Comparison of ENCODE assay signal across 9 cellular contexts in genomic region chr6:39225946-39226437, GRCh38. TPM values are rescaled to one million over a fixed set of nuclear protein-coding genes. Genes with fewer than 3 reads are reported as not detected.
DNase-seq lines count a peak whose midpoint lies in the region; ATAC-seq and TF ChIP-seq lines count a peak whose summit lies in the region.
"Had no signal": no experiment of that assay in that cellular context is flagged by ENCODE, and none has a peak within 500 bp of the region (broad histone marks: within the 10 kb centered on the region; RNA-seq: fewer than 3 reads in every experiment).

No MANE protein-coding gene starts in this region.

- ATAC-seq in HG02588 (IDR thresholded peaks at IDR 0.05; ENCODE audit: unreplicated experiment), result no peak

- no peaks in the 10 kb centered on the region for H3K9me3 ChIP-seq in HAP-1

- H3K9me3 Mint-ChIP-seq in activated T-helper 1 cell treated with anti-CD3 and anti-CD28 coated beads, Interleukin-12 subunit alpha, Interleukin-12 subunit beta, Interleukin-2, Interleukin-4 antibody, amounts not matched to agents 30 ng/mL and 10 ng/mL and 1 ng/mL, durations not matched to agents 14 hours and 24 hours and 36 hours, result peaks cover 12% of the 10 kb centered on the region
- peaks cover 2% of the 10 kb centered on the region for H3K9me3 Mint-ChIP-seq in nephron

- DNase-seq in AML-193 (lab: John Stamatoyannopoulos, UW) (peak; percentile 98 to 99), NB4 (ENCODE audit: low read depth) (peak; percentile 96), NCI-H82 treated with DMSO at 0.1 percent for 48 hours (lab: John Stamatoyannopoulos, UW; ENCODE audit: unreplicated experiment) (no peak), retina (no peak), HAP-1 (ENCODE audit: low spot score in 2 of 2) (no peak)
- DNase-seq in activated T-helper 1 cell treated with anti-CD3 and anti-CD28 coated beads, Interleukin-12 subunit alpha, Interleukin-12 subunit beta, Interleukin-2, Interleukin-4 antibody, amounts not matched to agents 30 ng/mL and 10 ng/mL and 1 ng/mL, durations not matched to agents 14 hours and 24 hours and 36 hours (ENCODE audit: low spot score), result peak; percentile 58

- peaks cover 59% of the 10 kb centered on the region for H3K36me3 Mint-ChIP-seq in activated T-helper 1 cell treated with anti-CD3 and anti-CD28 coated beads, Interleukin-12 subunit alpha, Interleukin-12 subunit beta, Interleukin-2, Interleukin-4 antibody, amounts not matched to agents 30 ng/mL and 10 ng/mL and 1 ng/mL, durations not matched to agents 14 hours and 24 hours and 36 hours (ENCODE audit: low read depth)
- peaks cover 15% of the 10 kb centered on the region for H3K36me3 Mint-ChIP-seq in nephron (ENCODE audit: low read depth)

- H3K4me1 ChIP-seq in HAP-1, result peaks cover 7% of the 10 kb centered on the region; the same call in 1 of the 2 replicates

- H3K27ac Mint-ChIP-seq in activated T-helper 1 cell treated with anti-CD3 and anti-CD28 coated beads, Interleukin-12 subunit alpha, Interleukin-12 subunit beta, Interleukin-2, Interleukin-4 antibody, amounts not matched to agents 30 ng/mL and 10 ng/mL and 1 ng/mL, durations not matched to agents 14 hours and 24 hours and 36 hours, result peak overlapping the region; percentile 94
- H3K27ac Mint-ChIP-seq in nephron, result peak overlapping the region; percentile 6 to 91 (median 38)

- TF ChIP-seq CTCF in NB4 (IDR thresholded peaks at IDR 0.05; ENCODE audit: low read depth, low read length) (no peak), nephron (IDR thresholded peaks at IDR 0.05; ENCODE audit: unreplicated experiment in 3 of 3) (no peak)

- no peak for TF ChIP-seq POLR2A in NB4 (IDR thresholded peaks at IDR 0.05; ENCODE audit: extremely low read depth, insufficient read length)

- H3K4me3 ChIP-seq in NB4 (ENCODE audit: low read depth, low read length) (peak overlapping the region; percentile 86), HAP-1 (no peak overlapping the region)

- no peaks in the 10 kb centered on the region for H3K36me3 ChIP-seq in HAP-1 (replicated peaks)

- H3K4me1 Mint-ChIP-seq in activated T-helper 1 cell treated with anti-CD3 and anti-CD28 coated beads, Interleukin-12 subunit alpha, Interleukin-12 subunit beta, Interleukin-2, Interleukin-4 antibody, amounts not matched to agents 30 ng/mL and 10 ng/mL and 1 ng/mL, durations not matched to agents 14 hours and 24 hours and 36 hours (ENCODE audit: low read depth), result peaks cover 80% of the 10 kb centered on the region
- H3K4me1 Mint-ChIP-seq in nephron, result peaks cover 51% of the 10 kb centered on the region

- H3K27me3 ChIP-seq in HAP-1 (ENCODE audit: low read depth), result no peaks in the 10 kb centered on the region

- H3K4me3 Mint-ChIP-seq in activated T-helper 1 cell treated with anti-CD3 and anti-CD28 coated beads, Interleukin-12 subunit alpha, Interleukin-12 subunit beta, Interleukin-2, Interleukin-4 antibody, amounts not matched to agents 30 ng/mL and 10 ng/mL and 1 ng/mL, durations not matched to agents 14 hours and 24 hours and 36 hours, result peak overlapping the region; percentile 88
- peak overlapping the region; percentile 15 to 41 (median 18) for H3K4me3 Mint-ChIP-seq in nephron

- no peaks in the 10 kb centered on the region for H3K27me3 Mint-ChIP-seq in activated T-helper 1 cell treated with anti-CD3 and anti-CD28 coated beads, Interleukin-12 subunit alpha, Interleukin-12 subunit beta, Interleukin-2, Interleukin-4 antibody, amounts not matched to agents 30 ng/mL and 10 ng/mL and 1 ng/mL, durations not matched to agents 14 hours and 24 hours and 36 hours (ENCODE audit: insufficient read depth)
- peaks cover 32% of the 10 kb centered on the region for H3K27me3 Mint-ChIP-seq in nephron (ENCODE audit: low read depth)

- in situ Hi-C loops in HAP-1 (cut with MboI; ENCODE audit: low sequenced_read_pairs), result no loop called here

- intact Hi-C loops in activated T-helper 1 cell treated with anti-CD3 and anti-CD28 coated beads, Interleukin-12 subunit alpha, Interleukin-12 subunit beta, Interleukin-2, Interleukin-4 antibody, amounts not matched to agents 30 ng/mL and 10 ng/mL and 1 ng/mL, durations not matched to agents 14 hours and 24 hours and 36 hours (cut with micrococcal nuclease), result loop anchor here (5.0 kb wide), 1 partner anchor 1846 kb away; the partner anchor contains the start of genes NFYA and OARD1

RNA-seq across cellular contexts. Expression of gene KCNK5, which starts 3.3 kb away (rescaled TPM):
- 36.7 and 38.7 TPM in 2 replicates for total RNA-seq in activated T-helper 1 cell treated with anti-CD3 and anti-CD28 coated beads, Interleukin-12 subunit alpha, Interleukin-12 subunit beta, Interleukin-2, Interleukin-4 antibody, amounts not matched to agents 30 ng/mL and 10 ng/mL and 1 ng/mL, durations not matched to agents 14 hours and 24 hours and 36 hours
- total RNA-seq: LHCN-M2 had no signal

Comparison
In these comparisons a context has a peak if more than half of its experiments do, and no peak if none do; other contexts are left out.
1. DNase-seq: peak in AML-193 (2 of 2), NB4 (single experiment) and activated T-helper 1 cell treated with anti-CD3 and anti-CD28 coated beads, Interleukin-12 subunit alpha, Interleukin-12 subunit beta, Interleukin-2, Interleukin-4 antibody, amounts not matched to agents 30 ng/mL and 10 ng/mL and 1 ng/mL, durations not matched to agents 14 hours and 24 hours and 36 hours (single experiment); none in NCI-H82 treated with DMSO at 0.1 percent for 48 hours (single experiment), retina (single experiment) and HAP-1 (0 of 2).